ENCODE assay signal across 11 cellular contexts in the genomic region with DNA sequence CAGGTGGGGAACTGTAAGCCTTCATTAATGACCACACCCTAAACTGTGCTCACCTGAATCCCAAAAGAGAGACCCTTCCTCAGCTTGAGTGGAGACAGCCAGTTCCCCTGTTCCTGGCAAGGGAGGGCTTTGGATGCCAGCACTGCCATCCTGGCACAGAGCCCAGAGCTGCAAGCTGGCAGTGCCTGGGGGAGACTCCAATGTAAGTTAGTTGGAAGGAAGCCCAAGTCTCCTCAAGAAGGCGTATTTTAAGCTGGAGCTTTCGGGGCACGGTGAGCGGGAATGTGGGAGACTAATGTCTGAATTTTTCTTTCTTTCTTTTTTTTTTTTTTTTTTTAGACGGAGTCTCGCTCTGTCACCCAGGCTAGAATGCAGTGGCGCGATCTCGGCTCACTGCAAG. TPM values are rescaled to one million over a fixed set of nuclear protein-coding genes. Genes with fewer than 3 reads are reported as not detected.
DNase-seq lines count a peak whose midpoint lies in the region; ATAC-seq, FAIRE-seq and TF ChIP-seq lines count a peak whose summit lies in the region.
"Had no signal": no experiment of that assay in that cellular context is flagged by ENCODE, and none has a peak within 500 bp of the region (broad histone marks: within the 10 kb centered on the region; RNA-seq: fewer than 3 reads in every experiment).

No MANE protein-coding gene starts in this region.

- peaks cover 4 to 14% of the 10 kb centered on the region in 2 donors for H3K4me1 Mint-ChIP-seq in effector memory CD8-positive, alpha-beta T cell (ENCODE audit: low read depth in 2 of 2)

- FAIRE-seq in small intestine (lab: Jason Lieb, UNC), result no peak
- FAIRE-seq: bronchial epithelial cell had no signal

- H3K27me3 ChIP-seq in small intestine (ENCODE audit: control insufficient read depth in 2 of 2, insufficient read depth in 2 of 2, low read length in 2 of 2), result no peaks in the 10 kb centered on the region
- H3K27me3 ChIP-seq in BE2C, result no peaks in the 10 kb centered on the region
- H3K27me3 ChIP-seq in osteoblast (ENCODE audit: insufficient read depth, low read length), result no peaks in the 10 kb centered on the region

- WGBS in small intestine, 3 donors, result 22 to 58% (median 34%) methylated on average over 4 to 9 of the region's 9 CpGs

- H3K4me3 ChIP-seq in small intestine (ENCODE audit: low read depth in 1 of 2, low read length in 2 of 2) (peak overlapping the region in 1 of 2 donors; percentile 7), BE2C (ENCODE audit: low read depth, low read length) (no peak overlapping the region), osteoblast (ENCODE audit: insufficient read depth, low read length) (no peak overlapping the region)

- peak overlapping the region; percentile 90 for H3K27ac ChIP-seq in VCaP
- H3K27ac ChIP-seq in small intestine (ENCODE audit: low read depth in 1 of 2, low read length in 1 of 2), result peak overlapping the region; percentile 85 to 94
- H3K27ac ChIP-seq in osteoblast (ENCODE audit: low read depth, low read length), result no peak overlapping the region

- peaks cover 68% of the 10 kb centered on the region for H3K79me2 ChIP-seq in osteoblast (ENCODE audit: insufficient read depth, low read length)

- H3K4me2 ChIP-seq in osteoblast (ENCODE audit: insufficient read depth, low read length), result no peak overlapping the region

- H3K9me3 ChIP-seq in small intestine (ENCODE audit: control insufficient read depth, low read depth), result no peaks in the 10 kb centered on the region
- no peaks in the 10 kb centered on the region for H3K9me3 ChIP-seq in BE2C
- H3K9me3 ChIP-seq in osteoblast (ENCODE audit: low read depth, low read length), result no peaks in the 10 kb centered on the region

- H3K36me3 ChIP-seq in small intestine (ENCODE audit: control insufficient read depth in 2 of 2, insufficient read depth in 2 of 2, low read length in 2 of 2) (no peaks in the 10 kb centered on the region), BE2C (peaks cover 4% of the 10 kb centered on the region; the same call in 1 of the 2 replicates), osteoblast (ENCODE audit: insufficient read depth, low read length) (no peaks in the 10 kb centered on the region)

- no peaks in the 10 kb centered on the region for H3K9me3 Mint-ChIP-seq in effector memory CD8-positive, alpha-beta T cell

- H3K27me3 Mint-ChIP-seq in effector memory CD8-positive, alpha-beta T cell, result peaks cover 0 to 11% of the 10 kb centered on the region in 2 donors

- in situ Hi-C loops in G401 (cut with HindIII; ENCODE audit: low sequenced_read_pairs), result no loop called here

- H3K4me1 ChIP-seq in small intestine (ENCODE audit: control insufficient read depth in 2 of 2, insufficient read depth in 1 of 2, low read depth in 1 of 2, low read length in 1 of 2), result peaks cover 10 to 13% of the 10 kb centered on the region in 2 donors
- peaks cover 37% of the 10 kb centered on the region for H3K4me1 ChIP-seq in BE2C
- peaks cover 67% of the 10 kb centered on the region for H3K4me1 ChIP-seq in osteoblast (ENCODE audit: insufficient read depth, low read length)

- H3K4me3 Mint-ChIP-seq in effector memory CD8-positive, alpha-beta T cell, result no peak overlapping the region
- H3K4me3 Mint-ChIP-seq: activated CD4-positive, alpha-beta T cell treated with anti-CD3 and anti-CD28 coated beads for 36 hours had no signal

- H2AFZ ChIP-seq in osteoblast (ENCODE audit: low read length), result no peak overlapping the region

- TF ChIP-seq CTCF in VCaP (conservative IDR thresholded peaks at IDR 0.05), result no peak
- TF ChIP-seq CTCF in BE2C (IDR thresholded peaks at IDR 0.05; ENCODE audit: low read depth, low read length), result no peak
- TF ChIP-seq CTCF in osteoblast (IDR thresholded peaks at IDR 0.05; ENCODE audit: extremely low read depth, low read depth, low read length), result no peak

- peaks cover 10% of the 10 kb centered on the region for H4K20me1 ChIP-seq in osteoblast (ENCODE audit: insufficient read depth, low read length)

- no peak for ATAC-seq in effector memory CD8-positive, alpha-beta T cell (replicated peaks)
- ATAC-seq: activated CD4-positive, alpha-beta T cell treated with anti-CD3 and anti-CD28 coated beads for 36 hours; stimulated activated naive CD8-positive, alpha-beta T cell treated with anti-CD3 and anti-CD28 coated beads, Interleukin-15, Interleukin-2, amounts not matched to agents 100 U/mL and 50 U/mL, for 24 hours had no signal

- peaks cover 13% of the 10 kb centered on the region for H3K36me3 Mint-ChIP-seq in effector memory CD8-positive, alpha-beta T cell (ENCODE audit: insufficient read depth)

- DNase-seq in G401 (ENCODE audit: low spot score) (peak; percentile 74), hypothalamus (lab: John Stamatoyannopoulos, UW) (peak in 30 of 51 donors; percentile 20 to 74 (median 50)), small intestine (peak; percentile 64), BE2C (no peak), LoVo (ENCODE audit: low spot score) (no peak), osteoblast (ENCODE audit: insufficient read length, low spot score, missing footprints) (no peak)
- DNase-seq in effector memory CD8-positive, alpha-beta T cell, result no peak
- DNase-seq: activated CD4-positive, alpha-beta T cell treated with anti-CD3 and anti-CD28 coated beads for 36 hours; stimulated activated naive CD8-positive, alpha-beta T cell treated with anti-CD3 and anti-CD28 coated beads, Interleukin-15, Interleukin-2, amounts not matched to agents 100 U/mL and 50 U/mL, for 24 hours had no signal

- H3K27ac Mint-ChIP-seq in effector memory CD8-positive, alpha-beta T cell, result no peak overlapping the region
- H3K27ac Mint-ChIP-seq: activated CD4-positive, alpha-beta T cell treated with anti-CD3 and anti-CD28 coated beads for 36 hours had no signal

RNA-seq across cellular contexts. Expression of gene CDC42EP4, which starts 4.7 kb away (rescaled TPM):
- 66.1 and 79.4 TPM in 2 replicates for total RNA-seq in G401 (2014; rRNA removed; shearing (Covaris generic))
- 10 to 100 TPM; 46.5 to 60.8 (median 57.4) TPM for polyA plus RNA-seq in small intestine
- polyA plus RNA-seq in BE2C (2012; ENCODE audit: insufficient read depth, insufficient read length, low read depth), result 63.5 TPM
- 13.8 and 16.3 TPM in 2 replicates for total RNA-seq in osteoblast

RNA-seq across cellular contexts. Expression of gene CPSF4L, which starts 45.5 kb away (rescaled TPM):
- total RNA-seq in G401 (2014; rRNA removed; shearing (Covaris generic)), result 0.14 TPM in 1 of 2 replicates, not detected in the other
- not detected for polyA plus RNA-seq in small intestine
- not detected for polyA plus RNA-seq in BE2C (2012; ENCODE audit: insufficient read depth, insufficient read length, low read depth)
- not detected in 2 replicates for total RNA-seq in osteoblast
- total RNA-seq: activated CD4-positive, alpha-beta T cell treated with anti-CD3 and anti-CD28 coated beads for 36 hours; bronchial epithelial cell had no signal

Comparison
In these comparisons a context has a peak if more than half of its experiments do, and no peak if none do; other contexts are left out.
1. DNase-seq: peak in G401 (single experiment), hypothalamus (30 of 51) and small intestine (single experiment); none in effector memory CD8-positive, alpha-beta T cell (0 of 3), BE2C (single experiment), LoVo (single experiment) and osteoblast (single experiment).